ENCODE assay signal across 8 cellular contexts in genomic region chr14:50520947-50521815, GRCh38. TPM values are rescaled to one million over a fixed set of nuclear protein-coding genes. Genes with fewer than 3 reads are reported as not detected.
DNase-seq lines count a peak whose midpoint lies in the region; ATAC-seq and TF ChIP-seq lines count a peak whose summit lies in the region.

No MANE protein-coding gene starts in this region.

- ATAC-seq in GM19467 (IDR thresholded peaks at IDR 0.05; ENCODE audit: unreplicated experiment) (peak; percentile 62), HG03558 (IDR thresholded peaks at IDR 0.05; ENCODE audit: extremely low read depth, unreplicated experiment) (peak; percentile 34)

- peak; percentile 74 for DNase-seq in AG10803 (ENCODE audit: low read depth)
- DNase-seq in activated T-cell treated with anti-CD3 and anti-CD28 coated beads, Interleukin-2, amount 50 U/mL, for 48 hours: peak; percentile 64 to 70
- peak; percentile 54 for DNase-seq in glomerular endothelial cell (ENCODE audit: extremely low read depth, low read depth, low spot score)
- peak; percentile 26 to 32 for DNase-seq in stimulated activated CD8-positive, alpha-beta memory T cell treated with anti-CD3 and anti-CD28 coated beads, Interleukin-2, amount 100 ng/mL, for 48 hours (ENCODE audit: low read depth in 2 of 2)
- DNase-seq in NCI-H187 treated with DMSO at 0.1 percent for 48 hours (lab: John Stamatoyannopoulos, UW): no peak
- DNase-seq in NCI-H2227 (lab: John Stamatoyannopoulos, UW; ENCODE audit: unreplicated experiment): no peak

- no peak overlapping the region for H3K4me3 ChIP-seq in AG10803 (ENCODE audit: low read length)

- TF ChIP-seq CTCF in AG10803 (conservative IDR thresholded peaks at IDR 0.05; ENCODE audit: low read length): no peak

RNA-seq across cellular contexts. Expression of gene MAP4K5, which starts 11.2 kb away (rescaled TPM):
- 113 and 155 TPM in 2 replicates for total RNA-seq in glomerular endothelial cell

RNA-seq across cellular contexts. Expression of gene ATL1, which starts 38.8 kb away (rescaled TPM):
- 2.9 and 6.3 TPM in 2 replicates for total RNA-seq in glomerular endothelial cell

Comparison
In these comparisons a context has a peak if more than half of its experiments do, and no peak if none do; other contexts are left out.
1. DNase-seq: peak in AG10803 (single experiment), activated T-cell treated with anti-CD3 and anti-CD28 coated beads, Interleukin-2, amount 50 U/mL, for 48 hours (2 of 2), glomerular endothelial cell (single experiment) and stimulated activated CD8-positive, alpha-beta memory T cell treated with anti-CD3 and anti-CD28 coated beads, Interleukin-2, amount 100 ng/mL, for 48 hours (2 of 2); none in NCI-H187 treated with DMSO at 0.1 percent for 48 hours (single experiment) and NCI-H2227 (single experiment).